ENCODE assay signal across 11 cellular contexts in the genomic region with DNA sequence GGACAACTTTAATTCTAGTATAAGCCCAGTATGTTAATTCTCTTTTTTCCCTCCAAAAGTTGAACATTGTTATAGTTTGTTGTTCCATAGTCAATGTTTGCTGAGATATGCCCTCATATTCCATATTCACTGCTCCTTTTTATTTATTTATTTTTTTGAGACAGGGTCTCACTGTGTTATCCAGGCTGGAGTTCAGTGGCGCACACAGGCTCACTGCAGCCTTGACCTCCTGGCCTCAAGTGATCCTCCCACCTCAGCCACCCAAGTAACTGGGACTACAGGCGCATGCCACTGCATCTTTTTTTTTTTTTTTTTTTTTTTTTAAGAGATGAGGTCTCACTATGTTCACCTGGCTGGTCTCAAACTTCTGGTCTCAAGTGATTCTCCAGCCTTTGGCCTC. TPM values are rescaled to one million over a fixed set of nuclear protein-coding genes. Genes with fewer than 3 reads are reported as not detected.
"Had no signal": no experiment of that assay in that cellular context is flagged by ENCODE, and none has a peak within 500 bp of the region (broad histone marks: within the 10 kb centered on the region; RNA-seq: fewer than 3 reads in every experiment).

No MANE protein-coding gene starts in this region.

- H3K4me1 ChIP-seq: HAP-1 had no signal

- DNase-seq: GOT3, H7, H9, HCEC 1CT had no signal

- H3K27ac ChIP-seq: GM23248 had no signal

- H2AFZ ChIP-seq: GM23248, GM23338 had no signal

- H3K9me3 Mint-ChIP-seq: GM23338, H9, HFFc6 had no signal

- H3K4me3 Mint-ChIP-seq: GM23338, H9, HFFc6 had no signal

- FAIRE-seq: H1, H54 had no signal

- H3K9me3 ChIP-seq: HAP-1 had no signal

- H3K4me2 ChIP-seq: GM23338 had no signal

- ATAC-seq: HCT116 had no signal

- H3K36me3 ChIP-seq: HAP-1 had no signal

- H3K9ac ChIP-seq: GM23248 had no signal

- H3K4me3 ChIP-seq: GM23248, GM23338, HAP-1 had no signal

- H3K27ac Mint-ChIP-seq: GM23338, H9 had no signal

RNA-seq across cellular contexts. Expression of gene GFI1, which starts 38.7 kb away (rescaled TPM):
- total RNA-seq: GM23248 had no signal
- polyA plus RNA-seq: GM23248, GM23338 had no signal
